In the genomic region with DNA sequence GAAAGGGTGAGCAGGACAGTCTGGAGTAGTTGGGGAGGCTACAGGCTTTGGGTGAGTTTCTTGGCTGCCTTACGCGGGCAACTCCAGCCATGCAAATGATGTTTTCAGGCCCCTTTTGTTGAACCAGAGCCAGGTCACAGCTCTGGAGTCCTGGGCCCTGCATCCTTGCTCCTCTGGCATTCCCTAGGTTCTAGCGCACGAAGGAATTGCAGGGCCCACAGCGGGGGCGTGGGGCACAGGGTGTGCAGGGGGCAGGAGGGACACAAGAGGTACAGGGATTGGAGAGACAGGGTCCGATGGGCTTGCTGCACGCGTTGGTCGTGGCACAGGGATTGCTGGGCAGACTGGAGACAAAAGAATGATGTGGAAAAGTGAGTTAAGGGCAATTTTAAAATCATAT, we compare ENCODE assay signal across 15 cellular contexts. TPM values are rescaled to one million over a fixed set of nuclear protein-coding genes. Genes with fewer than 3 reads are reported as not detected.
DNase-seq lines count a peak whose midpoint lies in the region; ATAC-seq and TF ChIP-seq lines count a peak whose summit lies in the region.
"Had no signal": no experiment of that assay in that cellular context is flagged by ENCODE, and none has a peak within 500 bp of the region (broad histone marks: within the 10 kb centered on the region; RNA-seq: fewer than 3 reads in every experiment).

No MANE protein-coding gene starts in this region.

- H3K9me3 ChIP-seq in HCT116 (ENCODE audit: control insufficient read depth in 1 of 2, insufficient read depth in 1 of 2, low read depth in 1 of 2, low read length in 2 of 2) = peaks cover 0 to 11% of the 10 kb centered on the region in 2 experiments; a peak in 1 of 4 replicates
- H3K9me3 ChIP-seq in esophagus squamous epithelium = no peaks in the 10 kb centered on the region
- H3K9me3 ChIP-seq in suprapubic skin = no peaks in the 10 kb centered on the region
- H3K9me3 ChIP-seq: A549, BE2C, HAP-1 had no signal

- peaks cover 6% of the 10 kb centered on the region for H3K27me3 Mint-ChIP-seq in activated CD8-positive, alpha-beta T cell treated with anti-CD3 and anti-CD28 coated beads, Interleukin-2, amount 10 ng/mL, durations not matched to agents 7 days and 5 days (ENCODE audit: low read depth)

- TF ChIP-seq CTCF in HCT116 (IDR thresholded peaks at IDR 0.05 in 2 of 3, conservative IDR thresholded peaks at IDR 0.05 in 1 of 3; ENCODE audit: borderline replicate concordance in 1 of 3, insufficient read depth in 1 of 3, low read depth in 2 of 3, low read length in 2 of 3) (no peak), RWPE1 (conservative IDR thresholded peaks at IDR 0.05; ENCODE audit: low read depth) (no peak), esophagus squamous epithelium (IDR thresholded peaks at IDR 0.05) (no peak), suprapubic skin (IDR thresholded peaks at IDR 0.05) (no peak)

- peak overlapping the region; percentile 47 for H3K4me2 ChIP-seq in HCT116 (ENCODE audit: low read length)
- H3K4me2 ChIP-seq: A549 had no signal

- H3K4me3 ChIP-seq in HCT116 (replicated peaks in 1 of 2; ENCODE audit: low read depth in 1 of 2, low read length in 2 of 2) = no peak overlapping the region
- no peak overlapping the region for H3K4me3 ChIP-seq in esophagus squamous epithelium
- no peak overlapping the region for H3K4me3 ChIP-seq in suprapubic skin
- H3K4me3 ChIP-seq: A549, HAP-1 had no signal

- no peak overlapping the region for H3K4me3 Mint-ChIP-seq in activated CD8-positive, alpha-beta T cell treated with anti-CD3 and anti-CD28 coated beads, Interleukin-2, amount 10 ng/mL, durations not matched to agents 7 days and 5 days
- H3K4me3 Mint-ChIP-seq: CD4-positive, alpha-beta memory T cell; HFFc6 had no signal

- BruUV-seq in HCT116 (replicated peaks; lab: Mats Ljungman, UMichigan) = no TSS peak

- POLR2A ChIA-PET in HCT116 (lab: Charles Lee) = no interaction called here
- POLR2A ChIA-PET in RWPE1 (lab: Yijun Ruan, JAX; ENCODE audit: low non-redundant PET) = no interaction called here
- POLR2A ChIA-PET in activated CD8-positive, alpha-beta T cell treated with anti-CD3 and anti-CD28 coated beads, Interleukin-2, amount 10 ng/mL, durations not matched to agents 7 days and 5 days (lab: Charles Lee) = no interaction called here

- no peak for TF ChIP-seq RAD21 in HCT116 (IDR thresholded peaks at IDR 0.05; ENCODE audit: low read depth)

- no peaks in the 10 kb centered on the region for H3K4me1 Mint-ChIP-seq in activated CD8-positive, alpha-beta T cell treated with anti-CD3 and anti-CD28 coated beads, Interleukin-2, amount 10 ng/mL, durations not matched to agents 7 days and 5 days (ENCODE audit: low read depth)

- H3K27ac ChIP-seq in HCT116 (ENCODE audit: low read depth, low read length) (no peak overlapping the region), RWPE1 (peak overlapping the region; percentile 50), esophagus squamous epithelium (peak overlapping the region; percentile 4 to 65 (median 52)), suprapubic skin (peak overlapping the region; percentile 15)
- H3K27ac ChIP-seq: A549, C4-2B had no signal

- TF ChIP-seq POLR2A in HCT116 (IDR thresholded peaks at IDR 0.05; ENCODE audit: borderline replicate concordance, extremely low read depth, insufficient read depth, insufficient read length) (no peak), esophagus squamous epithelium (IDR thresholded peaks at IDR 0.05) (no peak), suprapubic skin (IDR thresholded peaks at IDR 0.05) (no peak)

- intact Hi-C loops in HCT116 (cut with micrococcal nuclease) = no loop called here
- intact Hi-C loops in esophagus squamous epithelium (cut with DNase I) = no loop called here

- no peak for TF ChIP-seq EP300 in suprapubic skin (IDR thresholded peaks at IDR 0.05)

- no peaks in the 10 kb centered on the region for H3K27me3 ChIP-seq in HCT116 (ENCODE audit: insufficient read depth, low read length)
- H3K27me3 ChIP-seq in esophagus squamous epithelium = no peaks in the 10 kb centered on the region
- peaks cover 5% of the 10 kb centered on the region for H3K27me3 ChIP-seq in suprapubic skin

- CTCF ChIA-PET in HCT116 (lab: Charles Lee) = no interaction called here
- CTCF ChIA-PET in RWPE1 (lab: Yijun Ruan, JAX) = no interaction called here
- CTCF ChIA-PET in activated CD8-positive, alpha-beta T cell treated with anti-CD3 and anti-CD28 coated beads, Interleukin-2, amount 10 ng/mL, durations not matched to agents 7 days and 5 days (lab: Charles Lee) = no interaction called here

- H3K36me3 ChIP-seq in HCT116 (ENCODE audit: control insufficient read depth in 1 of 2, insufficient read depth in 2 of 2, low read length in 2 of 2) (no peaks in the 10 kb centered on the region), esophagus squamous epithelium (no peaks in the 10 kb centered on the region), suprapubic skin (no peaks in the 10 kb centered on the region)
- H3K36me3 ChIP-seq: BE2C, HAP-1 had no signal

- RAD21 ChIA-PET in HCT116 (lab: Charles Lee; ENCODE audit: low non-redundant PET in 1 of 2, low total read pairs in 2 of 2, uncharacterized antibody in 2 of 2, unreplicated experiment in 2 of 2) = no interaction called here

- DNase-seq in HCT116 (ENCODE audit: low read depth, low spot score) (no peak), RWPE1 (ENCODE audit: low spot score) (no peak), esophagus squamous epithelium (lab: John Stamatoyannopoulos, UW) (no peak), suprapubic skin (ENCODE audit: low spot score in 2 of 2) (no peak)
- DNase-seq in activated CD8-positive, alpha-beta T cell treated with anti-CD3 and anti-CD28 coated beads, Interleukin-2, amount 10 ng/mL, durations not matched to agents 7 days and 5 days = no peak
- DNase-seq: BE2C; CD4-positive, alpha-beta memory T cell; HFFc6 had no signal

- no peak overlapping the region for H3K27ac Mint-ChIP-seq in activated CD8-positive, alpha-beta T cell treated with anti-CD3 and anti-CD28 coated beads, Interleukin-2, amount 10 ng/mL, durations not matched to agents 7 days and 5 days
- H3K27ac Mint-ChIP-seq: HFFc6 had no signal

- no peaks in the 10 kb centered on the region for H3K9me3 Mint-ChIP-seq in activated CD8-positive, alpha-beta T cell treated with anti-CD3 and anti-CD28 coated beads, Interleukin-2, amount 10 ng/mL, durations not matched to agents 7 days and 5 days (ENCODE audit: insufficient read depth)
- H3K9me3 Mint-ChIP-seq: HFFc6 had no signal

- ATAC-seq in HCT116 = no peak
- no peak for ATAC-seq in activated CD8-positive, alpha-beta T cell treated with anti-CD3 and anti-CD28 coated beads, Interleukin-2, amount 10 ng/mL, durations not matched to agents 7 days and 5 days
- no peak for ATAC-seq in HG02763 (IDR thresholded peaks at IDR 0.05; ENCODE audit: unreplicated experiment)
- ATAC-seq in HG03439 (IDR thresholded peaks at IDR 0.05; ENCODE audit: unreplicated experiment) = no peak
- ATAC-seq: A549 had no signal

- H3K9ac ChIP-seq in HCT116 (ENCODE audit: low read length) = no peak overlapping the region

- 58 to 78% methylated on average over 6 of the region's 10 CpGs for WGBS in esophagus squamous epithelium, 2 donors
- 75% methylated on average over 10 of the region's 10 CpGs for WGBS in suprapubic skin

- no peak overlapping the region for H2AFZ ChIP-seq in HCT116 (ENCODE audit: low read depth, low read length, poor library complexity, severe bottlenecking)

- no peaks in the 10 kb centered on the region for H4K20me1 ChIP-seq in HCT116 (ENCODE audit: insufficient read depth)

- no peaks in the 10 kb centered on the region for H3K79me2 ChIP-seq in HCT116 (ENCODE audit: insufficient read depth, low read length)

- H3K9me2 ChIP-seq in HCT116 (ENCODE audit: insufficient read depth) = no peaks in the 10 kb centered on the region

- H3K4me1 ChIP-seq in HCT116 (ENCODE audit: control insufficient read depth in 1 of 2, insufficient read depth in 2 of 2, low read length in 2 of 2) (peaks cover 2 to 17% of the 10 kb centered on the region in 2 experiments; a peak in 2 of 4 replicates), esophagus squamous epithelium (peaks cover 0 to 41% (median 15%) of the 10 kb centered on the region in 3 donors), suprapubic skin (peaks cover 7% of the 10 kb centered on the region)
- H3K4me1 ChIP-seq: A549, BE2C, HAP-1 had no signal

- no peaks in the 10 kb centered on the region for H3K36me3 Mint-ChIP-seq in activated CD8-positive, alpha-beta T cell treated with anti-CD3 and anti-CD28 coated beads, Interleukin-2, amount 10 ng/mL, durations not matched to agents 7 days and 5 days (ENCODE audit: low read depth)
- H3K36me3 Mint-ChIP-seq: CD4-positive, alpha-beta memory T cell had no signal

RNA-seq across cellular contexts. Expression of gene KRT31, which starts 3.6 kb away (rescaled TPM):
- total RNA-seq in HCT116 (2021; ENCODE audit: unreplicated experiment) = not detected
- polyA plus RNA-seq in HCT116 (2012) = 0.09 and 0.20 TPM in 2 replicates
- 1 to 10 TPM in 2 of 4 donors, under 1 TPM in 1, not detected in 1; 0.79 to 2.5 (median 1.5) TPM for total RNA-seq in esophagus squamous epithelium
- 100 to 1,000 TPM in 1 of 4 donors, 10 to 100 TPM in 3; 38.5 to 618 (median 84.8) TPM for total RNA-seq in suprapubic skin
- not detected for total RNA-seq in activated CD8-positive, alpha-beta T cell treated with anti-CD3 and anti-CD28 coated beads, Interleukin-2, amount 10 ng/mL, durations not matched to agents 7 days and 5 days
- total RNA-seq: CD4-positive, alpha-beta memory T cell; H1 had no signal
- polyA plus RNA-seq: A549; AG04450; CD4-positive, alpha-beta memory T cell; H1 had no signal

RNA-seq across cellular contexts. Expression of gene KRT34, which starts 11.7 kb away (rescaled TPM):
- total RNA-seq in HCT116 (2021; ENCODE audit: unreplicated experiment) (not detected), esophagus squamous epithelium (1 to 10 TPM in 1 of 4 donors, under 1 TPM in 3; 0.40 to 1.1 (median 0.64) TPM), suprapubic skin (100 to 1,000 TPM in 1 of 4 donors, 10 to 100 TPM in 2, under 1 TPM in 1; 0.56 to 117 (median 22.2) TPM)
- polyA plus RNA-seq in HCT116 (2012) = 0.10 and 0.41 TPM in 2 replicates
- not detected for total RNA-seq in activated CD8-positive, alpha-beta T cell treated with anti-CD3 and anti-CD28 coated beads, Interleukin-2, amount 10 ng/mL, durations not matched to agents 7 days and 5 days
- total RNA-seq: CD4-positive, alpha-beta memory T cell; H1 had no signal
- polyA plus RNA-seq: CD4-positive, alpha-beta memory T cell; H1 had no signal

RNA-seq across cellular contexts. Expression of gene KRT33B, which starts 24.2 kb away (rescaled TPM):
- not detected for total RNA-seq in HCT116 (2021; ENCODE audit: unreplicated experiment)
- 0.06 TPM in 1 of 2 replicates, not detected in the other for polyA plus RNA-seq in HCT116 (2012)
- total RNA-seq in esophagus squamous epithelium = under 1 TPM in 2 of 4 donors, not detected in 2; 0.32 to 0.57 TPM
- 100 to 1,000 TPM in 1 of 4 donors, 10 to 100 TPM in 2, not detected in 1; 10.7 to 194 (median 27.9) TPM for total RNA-seq in suprapubic skin
- total RNA-seq in activated CD8-positive, alpha-beta T cell treated with anti-CD3 and anti-CD28 coated beads, Interleukin-2, amount 10 ng/mL, durations not matched to agents 7 days and 5 days = not detected
- total RNA-seq: CD4-positive, alpha-beta memory T cell; H1 had no signal
- polyA plus RNA-seq: AG04450; CD4-positive, alpha-beta memory T cell; H1 had no signal

RNA-seq across cellular contexts. Expression of gene KRT37, which starts 30.6 kb away (rescaled TPM):
- total RNA-seq in HCT116 (2021; ENCODE audit: unreplicated experiment) (not detected), esophagus squamous epithelium (not detected), suprapubic skin (1 to 10 TPM in 1 of 4 donors, under 1 TPM in 1, not detected in 2; 0.53 to 7.1 TPM)
- polyA plus RNA-seq in HCT116 (2012) = 0.07 and 0.20 TPM in 2 replicates
- not detected for total RNA-seq in activated CD8-positive, alpha-beta T cell treated with anti-CD3 and anti-CD28 coated beads, Interleukin-2, amount 10 ng/mL, durations not matched to agents 7 days and 5 days
- total RNA-seq: CD4-positive, alpha-beta memory T cell; H1; HFFc6 had no signal
- polyA plus RNA-seq: A549; AG04450; CD4-positive, alpha-beta memory T cell; H1 had no signal

RNA-seq across cellular contexts. Expression of gene KRT33A, which starts 43.2 kb away (rescaled TPM):
- total RNA-seq in HCT116 (2021; ENCODE audit: unreplicated experiment) = not detected
- not detected in 2 replicates for polyA plus RNA-seq in HCT116 (2012)
- 1 to 10 TPM in 2 of 4 donors, under 1 TPM in 1, not detected in 1; 0.21 to 2.7 (median 1.9) TPM for total RNA-seq in esophagus squamous epithelium
- total RNA-seq in suprapubic skin = 100 to 1,000 TPM in 1 of 4 donors, 10 to 100 TPM in 1, 1 to 10 TPM in 2; 1.2 to 144 (median 8.3) TPM
- total RNA-seq in activated CD8-positive, alpha-beta T cell treated with anti-CD3 and anti-CD28 coated beads, Interleukin-2, amount 10 ng/mL, durations not matched to agents 7 days and 5 days = not detected
- total RNA-seq: CD4-positive, alpha-beta memory T cell; H1; HFFc6 had no signal
- polyA plus RNA-seq: A549; AG04450; CD4-positive, alpha-beta memory T cell; H1 had no signal

Comparison
In these comparisons a context has a peak if more than half of its experiments do, and no peak if none do; other contexts are left out.
1. RNA of gene KRT31, which starts 3.6 kb away (total RNA-seq): 38.5 to 618 TPM in suprapubic skin; 0.79 to 2.5 TPM in esophagus squamous epithelium, not detected in HCT116 (single experiment) and not detected in activated CD8-positive, alpha-beta T cell treated with anti-CD3 and anti-CD28 coated beads, Interleukin-2, amount 10 ng/mL, durations not matched to agents 7 days and 5 days; every median in the first group is over 10 times any median in the second.